Comparison of ENCODE assay signal across 8 cellular contexts in genomic region chr11:122796128-122796717, GRCh38. TPM values are rescaled to one million over a fixed set of nuclear protein-coding genes. Genes with fewer than 3 reads are reported as not detected.
DNase-seq lines count a peak whose midpoint lies in the region; ATAC-seq, FAIRE-seq and TF ChIP-seq lines count a peak whose summit lies in the region.

No MANE protein-coding gene starts in this region.

- H3F3A ChIP-seq in smooth muscle cell (ENCODE audit: low read depth) = peaks cover under 1% of the 10 kb centered on the region

- TF ChIP-seq POLR2A in GM12891 (IDR thresholded peaks at IDR 0.05; ENCODE audit: low read depth, low read length) (no peak), gastroesophageal sphincter (IDR thresholded peaks at IDR 0.05) (no peak)

- DNase-seq in GM12891 (ENCODE audit: insufficient read length, low spot score) (peak; percentile 35), OCI-LY7 (ENCODE audit: low spot score) (peak; percentile 34), smooth muscle cell (lab: John Stamatoyannopoulos, UW; ENCODE audit: unreplicated experiment) (no peak), amniotic stem cell (lab: John Stamatoyannopoulos, UW) (no peak)
- DNase-seq in activated T-cell treated with anti-CD3 and anti-CD28 coated beads, Interleukin-2, amount 50 U/mL, for 48 hours = peak; percentile 83 to 84

- intact Hi-C loops in OCI-LY7 (cut with micrococcal nuclease; ENCODE audit: unreplicated experiment) = loop anchor here (1.0 kb wide), 1 partner anchor 58 kb away; no protein-coding TSS in a partner anchor

- no peak overlapping the region for H3K9ac ChIP-seq in smooth muscle cell (ENCODE audit: low read depth)

- FAIRE-seq in GM12891 (lab: Jason Lieb, UNC) = peak; percentile 96

- peak; percentile 86 for TF ChIP-seq CTCF in OCI-LY7 (conservative IDR thresholded peaks at IDR 0.05; ENCODE audit: low read length)
- peak; percentile 36 to 68 (median 54) for TF ChIP-seq CTCF in gastroesophageal sphincter (IDR thresholded peaks at IDR 0.05)
- peak; percentile 86 for TF ChIP-seq CTCF in smooth muscle cell (IDR thresholded peaks at IDR 0.05; ENCODE audit: borderline replicate concordance, insufficient read depth, poor library complexity, severe bottlenecking)

- no peak overlapping the region for H3K4me2 ChIP-seq in OCI-LY7 (ENCODE audit: low read length)
- no peak overlapping the region for H3K4me2 ChIP-seq in smooth muscle cell

- H3K36me3 ChIP-seq in OCI-LY7 (ENCODE audit: insufficient read depth, low read length) (peaks cover 82% of the 10 kb centered on the region), gastroesophageal sphincter (peaks cover 0 to 15% of the 10 kb centered on the region in 2 donors), smooth muscle cell (ENCODE audit: low read depth) (peaks cover 17% of the 10 kb centered on the region)

- H3K9me3 ChIP-seq in OCI-LY7 (ENCODE audit: low read length) = no peaks in the 10 kb centered on the region
- no peaks in the 10 kb centered on the region for H3K9me3 ChIP-seq in gastroesophageal sphincter
- H3K9me3 ChIP-seq in smooth muscle cell (replicated peaks; ENCODE audit: low read depth) = no peaks in the 10 kb centered on the region

- POLR2A ChIA-PET in OCI-LY7 (lab: Charles Lee) = interaction anchor here (0.6 to 0.9 kb wide), 3 partner anchors 12 to 100 kb away, joined by 3 read pairs; no protein-coding TSS in a partner anchor

- H2AFZ ChIP-seq in OCI-LY7 (ENCODE audit: low read length) (no peak overlapping the region), smooth muscle cell (ENCODE audit: low read depth) (no peak overlapping the region)

- H3K4me3 ChIP-seq in OCI-LY7 (ENCODE audit: low read depth, low read length, poor library complexity, severe bottlenecking) (no peak overlapping the region), gastroesophageal sphincter (no peak overlapping the region), smooth muscle cell (no peak overlapping the region)

- no peaks in the 10 kb centered on the region for H3K9me2 ChIP-seq in OCI-LY7 (ENCODE audit: insufficient read depth, low read length)

- TF ChIP-seq EP300 in gastroesophageal sphincter (IDR thresholded peaks at IDR 0.05) = no peak

- H3K27me3 ChIP-seq in gastroesophageal sphincter (no peaks in the 10 kb centered on the region), smooth muscle cell (ENCODE audit: low read depth) (no peaks in the 10 kb centered on the region)

- H3K27ac ChIP-seq in OCI-LY7 (ENCODE audit: low read depth, low read length, poor library complexity, severe bottlenecking) (no peak overlapping the region), gastroesophageal sphincter (no peak overlapping the region), smooth muscle cell (ENCODE audit: low read depth) (no peak overlapping the region)

- CTCF ChIA-PET in OCI-LY7 (lab: Charles Lee; ENCODE audit: unreplicated experiment) = interaction anchor here (0.5 kb wide), 1 partner anchor 72 kb away, joined by 3 read pairs; no protein-coding TSS in a partner anchor

- no TSS peak for BruUV-seq in OCI-LY7 (replicated peaks; lab: Mats Ljungman, UMichigan)

- ATAC-seq in HG02798 (IDR thresholded peaks at IDR 0.05; ENCODE audit: poor library complexity, unreplicated experiment) = peak; percentile 74
- ATAC-seq in gastroesophageal sphincter = no peak
- ATAC-seq in GM19351 (IDR thresholded peaks at IDR 0.05; ENCODE audit: unreplicated experiment) = no peak

- no peaks in the 10 kb centered on the region for H3K4me1 ChIP-seq in OCI-LY7 (ENCODE audit: insufficient read depth, low read length, poor library complexity, severe bottlenecking)
- H3K4me1 ChIP-seq in gastroesophageal sphincter = no peaks in the 10 kb centered on the region
- H3K4me1 ChIP-seq in smooth muscle cell (ENCODE audit: low read depth) = no peaks in the 10 kb centered on the region

- H3K79me2 ChIP-seq in OCI-LY7 (ENCODE audit: insufficient read depth, low read depth, low read length) (no peaks in the 10 kb centered on the region), smooth muscle cell (ENCODE audit: low read depth) (no peaks in the 10 kb centered on the region)

- H4K20me1 ChIP-seq in OCI-LY7 (ENCODE audit: insufficient read depth, low read length) = no peaks in the 10 kb centered on the region
- no peaks in the 10 kb centered on the region for H4K20me1 ChIP-seq in smooth muscle cell (ENCODE audit: low read depth)

- 74 to 82% methylated on average over 4 to 5 of the region's 11 CpGs for WGBS in gastroesophageal sphincter (ENCODE audit: low coverage in 1 of 2), 2 donors
- WGBS in smooth muscle cell (ENCODE audit: low lambda C conversion rate) = 76% methylated on average over 11 of the region's 11 CpGs

TF ChIP-seq in GM12891, 5 proteins besides CTCF, POLR2A, EP300 and RAD21:
- TF ChIP-seq PAX5 (IDR thresholded peaks at IDR 0.05; ENCODE audit: insufficient read depth, low read length, severe bottlenecking) (no peak), TAF1 (IDR thresholded peaks at IDR 0.05; ENCODE audit: low read depth, low read length) (no peak), SPI1 (IDR thresholded peaks at IDR 0.05; ENCODE audit: low read depth, low read length) (no peak), POLR2AphosphoS5 (IDR thresholded peaks at IDR 0.05; ENCODE audit: low read depth, low read length) (no peak), POU2F2 (IDR thresholded peaks at IDR 0.05; ENCODE audit: low read depth, low read length) (no peak)

RNA-seq across cellular contexts. Expression of gene CRTAM, which starts 42.1 kb away (rescaled TPM):
- 0.94 TPM for polyA plus RNA-seq in GM12891 (2012; ENCODE audit: low read depth, missing spikeins)
- total RNA-seq in OCI-LY7 (2014; rRNA removed; shearing (Covaris generic)) = not detected in 2 replicates
- total RNA-seq in OCI-LY7 (2022) (not detected in 2 replicates), gastroesophageal sphincter (not detected), smooth muscle cell (1.1 TPM in 1 of 2 replicates, not detected in the other)
- not detected in 2 replicates for polyA plus RNA-seq in smooth muscle cell

Comparison
In these comparisons a context has a peak if more than half of its experiments do, and no peak if none do; other contexts are left out.
1. DNase-seq: peak in GM12891 (single experiment), OCI-LY7 (single experiment) and activated T-cell treated with anti-CD3 and anti-CD28 coated beads, Interleukin-2, amount 50 U/mL, for 48 hours (2 of 2); none in smooth muscle cell (single experiment) and amniotic stem cell (single experiment).
2. Peak in every context shown above with its lines, with median percentiles within 50 percentile points of each other: CTCF ChIP-seq.